ENCODE assay signal across 13 cellular contexts in genomic region chr1:153652795-153653507, GRCh38. TPM values are rescaled to one million over a fixed set of nuclear protein-coding genes. Genes with fewer than 3 reads are reported as not detected.
DNase-seq lines count a peak whose midpoint lies in the region; ATAC-seq and TF ChIP-seq lines count a peak whose summit lies in the region.
"Had no signal": no experiment of that assay in that cellular context is flagged by ENCODE, and none has a peak within 500 bp of the region (broad histone marks: within the 10 kb centered on the region; RNA-seq: fewer than 3 reads in every experiment).

No MANE protein-coding gene starts in this region.

- POLR2A ChIA-PET in OCI-LY7 (lab: Charles Lee) = interaction anchor here (0.5 to 3.2 kb wide), 4 partner anchors 9 to 174 kb away, joined by 4 to 8 read pairs (median 6); partner anchors contain the start of gene CHTOP

- CTCF ChIA-PET in OCI-LY7 (lab: Charles Lee; ENCODE audit: unreplicated experiment) = no interaction called here

- H3K36me3 ChIP-seq in OCI-LY7 (ENCODE audit: insufficient read depth, low read length) = no peaks in the 10 kb centered on the region
- H3K36me3 ChIP-seq: tibial artery had no signal

- H3K36me3 Mint-ChIP-seq in activated T-helper 17 cell treated with anti-CD3 and anti-CD28 coated beads, Interleukin-2, amount 50 U/mL, for 72 hours (ENCODE audit: low read depth) = peaks cover under 1% of the 10 kb centered on the region

- BruUV-seq in OCI-LY7 (replicated peaks; lab: Mats Ljungman, UMichigan) = no TSS peak

- no peaks in the 10 kb centered on the region for H4K20me1 ChIP-seq in OCI-LY7 (ENCODE audit: insufficient read depth, low read length)

- no peaks in the 10 kb centered on the region for H3K79me2 ChIP-seq in OCI-LY7 (ENCODE audit: insufficient read depth, low read depth, low read length)

- H3K4me1 Mint-ChIP-seq in activated T-helper 17 cell treated with anti-CD3 and anti-CD28 coated beads, Interleukin-2, amount 50 U/mL, for 72 hours = peaks cover 5% of the 10 kb centered on the region

- no peak overlapping the region for H3K4me3 ChIP-seq in OCI-LY7 (ENCODE audit: low read depth, low read length, poor library complexity, severe bottlenecking)
- H3K4me3 ChIP-seq: tibial artery had no signal

- H2AFZ ChIP-seq in OCI-LY7 (ENCODE audit: low read length) = peak overlapping the region; percentile 52; the same call in 1 of the 2 replicates

- TF ChIP-seq CTCF in OCI-LY7 (conservative IDR thresholded peaks at IDR 0.05; ENCODE audit: low read length) = no peak

- no peaks in the 10 kb centered on the region for H3K9me2 ChIP-seq in OCI-LY7 (ENCODE audit: insufficient read depth, low read length)

- ATAC-seq in activated T-helper 17 cell treated with anti-CD3 and anti-CD28 coated beads, Interleukin-2, amount 50 U/mL, for 72 hours (replicated peaks) = no peak

- DNase-seq in A172 (ENCODE audit: low spot score) = peak; percentile 46
- no peak for DNase-seq in OCI-LY7 (ENCODE audit: low spot score)
- DNase-seq in epithelial cell of prostate (ENCODE audit: low read depth, low spot score) = peak; percentile 31
- DNase-seq in lung microvascular endothelial cell (ENCODE audit: low read depth in 2 of 2) = peak; percentile 24 to 50
- DNase-seq in NCI-H1694 treated with DMSO at 0.1 percent for 48 hours (lab: John Stamatoyannopoulos, UW) = no peak
- no peak for DNase-seq in G401 (ENCODE audit: low spot score)
- DNase-seq in HT-29 (ENCODE audit: low spot score) = no peak
- DNase-seq: activated CD8-positive, alpha-beta memory T cell treated with anti-CD3 and anti-CD28 coated beads for 24 hours; anterior cingulate cortex had no signal

- H3K27ac Mint-ChIP-seq in activated T-helper 17 cell treated with anti-CD3 and anti-CD28 coated beads, Interleukin-2, amount 50 U/mL, for 72 hours = no peak overlapping the region

- peaks cover 4% of the 10 kb centered on the region for H3K4me1 ChIP-seq in OCI-LY7 (ENCODE audit: insufficient read depth, low read length, poor library complexity, severe bottlenecking)

- intact Hi-C loops in OCI-LY7 (cut with micrococcal nuclease; ENCODE audit: unreplicated experiment) = no loop called here

- no peaks in the 10 kb centered on the region for H3K27me3 Mint-ChIP-seq in activated T-helper 17 cell treated with anti-CD3 and anti-CD28 coated beads, Interleukin-2, amount 50 U/mL, for 72 hours

- in situ Hi-C loops in G401 (cut with HindIII; ENCODE audit: low sequenced_read_pairs) = no loop called here

- no peaks in the 10 kb centered on the region for H3K9me3 ChIP-seq in OCI-LY7 (ENCODE audit: low read length)
- H3K9me3 ChIP-seq: tibial artery had no signal

- no peak overlapping the region for H3K27ac ChIP-seq in OCI-LY7 (ENCODE audit: low read depth, low read length, poor library complexity, severe bottlenecking)
- peak overlapping the region; percentile 75 for H3K27ac ChIP-seq in epithelial cell of prostate

- no peaks in the 10 kb centered on the region for H3K9me3 Mint-ChIP-seq in activated T-helper 17 cell treated with anti-CD3 and anti-CD28 coated beads, Interleukin-2, amount 50 U/mL, for 72 hours

- no peak overlapping the region for H3K4me3 Mint-ChIP-seq in activated T-helper 17 cell treated with anti-CD3 and anti-CD28 coated beads, Interleukin-2, amount 50 U/mL, for 72 hours

- no peak overlapping the region for H3K4me2 ChIP-seq in OCI-LY7 (ENCODE audit: low read length)

RNA-seq across cellular contexts. Expression of gene SNAPIN, which starts 5.6 kb away (rescaled TPM):
- total RNA-seq in A172 (2014; rRNA removed; shearing (Covaris generic)) = 150 and 158 TPM in 2 replicates
- total RNA-seq in OCI-LY7 (2014; rRNA removed; shearing (Covaris generic)) = 33.2 and 44.5 TPM in 2 replicates
- total RNA-seq in OCI-LY7 (2022) = 31.1 and 33.7 TPM in 2 replicates
- 48.8 and 52.0 TPM in 2 replicates for total RNA-seq in lung microvascular endothelial cell
- total RNA-seq in activated T-helper 17 cell treated with anti-CD3 and anti-CD28 coated beads, Interleukin-2, amount 50 U/mL, for 72 hours = 10 to 100 TPM; 27.3 to 29.0 TPM
- total RNA-seq in G401 (2014; rRNA removed; shearing (Covaris generic)) = 49.8 and 58.2 TPM in 2 replicates
- total RNA-seq in HT-29 (2014; rRNA removed; shearing (Covaris generic)) = 45.5 and 46.0 TPM in 2 replicates

RNA-seq across cellular contexts. Expression of gene ILF2, which starts 17.8 kb away (rescaled TPM):
- total RNA-seq in A172 (2014; rRNA removed; shearing (Covaris generic)) = 578 and 601 TPM in 2 replicates
- total RNA-seq in OCI-LY7 (2014; rRNA removed; shearing (Covaris generic)) = 287 and 300 TPM in 2 replicates
- total RNA-seq in OCI-LY7 (2022) (319 and 334 TPM in 2 replicates), lung microvascular endothelial cell (165 and 177 TPM in 2 replicates)
- 100 to 1,000 TPM; 153 to 245 TPM for total RNA-seq in activated T-helper 17 cell treated with anti-CD3 and anti-CD28 coated beads, Interleukin-2, amount 50 U/mL, for 72 hours
- 289 and 376 TPM in 2 replicates for total RNA-seq in G401 (2014; rRNA removed; shearing (Covaris generic))
- total RNA-seq in HT-29 (2014; rRNA removed; shearing (Covaris generic)) = 144 and 159 TPM in 2 replicates

RNA-seq across cellular contexts. Expression of gene CHTOP, which starts 19.1 kb away (rescaled TPM):
- total RNA-seq in A172 (2014; rRNA removed; shearing (Covaris generic)) = 49.0 and 60.8 TPM in 2 replicates
- 70.9 and 85.3 TPM in 2 replicates for total RNA-seq in OCI-LY7 (2014; rRNA removed; shearing (Covaris generic))
- total RNA-seq in OCI-LY7 (2022) (106 and 107 TPM in 2 replicates), lung microvascular endothelial cell (15.5 and 21.0 TPM in 2 replicates)
- total RNA-seq in activated T-helper 17 cell treated with anti-CD3 and anti-CD28 coated beads, Interleukin-2, amount 50 U/mL, for 72 hours = 10 to 100 TPM; 70.6 to 88.6 TPM
- 42.5 and 66.4 TPM in 2 replicates for total RNA-seq in G401 (2014; rRNA removed; shearing (Covaris generic))
- total RNA-seq in HT-29 (2014; rRNA removed; shearing (Covaris generic)) = 63.7 and 69.4 TPM in 2 replicates

RNA-seq across cellular contexts. Expression of gene S100A1, which starts 24.7 kb away (rescaled TPM):
- total RNA-seq in A172 (2014; rRNA removed; shearing (Covaris generic)) = 0.46 and 2.8 TPM in 2 replicates
- not detected in 2 replicates for total RNA-seq in OCI-LY7 (2014; rRNA removed; shearing (Covaris generic))
- total RNA-seq in OCI-LY7 (2022) = not detected in 2 replicates
- not detected in 2 replicates for total RNA-seq in lung microvascular endothelial cell
- not detected for total RNA-seq in activated T-helper 17 cell treated with anti-CD3 and anti-CD28 coated beads, Interleukin-2, amount 50 U/mL, for 72 hours
- total RNA-seq in G401 (2014; rRNA removed; shearing (Covaris generic)) = 132 and 195 TPM in 2 replicates
- 0.15 TPM in 1 of 2 replicates, not detected in the other for total RNA-seq in HT-29 (2014; rRNA removed; shearing (Covaris generic))

RNA-seq across cellular contexts. Expression of gene NPR1, which starts 25.5 kb away (rescaled TPM):
- total RNA-seq in A172 (2014; rRNA removed; shearing (Covaris generic)) = 0.16 and 1.4 TPM in 2 replicates
- 0.03 TPM in 1 of 2 replicates, not detected in the other for total RNA-seq in OCI-LY7 (2014; rRNA removed; shearing (Covaris generic))
- total RNA-seq in OCI-LY7 (2022) (not detected in 2 replicates), lung microvascular endothelial cell (5.9 and 17.3 TPM in 2 replicates)
- under 1 TPM in 1 of 2 donors, not detected in 1; 0.19 TPM for total RNA-seq in activated T-helper 17 cell treated with anti-CD3 and anti-CD28 coated beads, Interleukin-2, amount 50 U/mL, for 72 hours
- 0.12 TPM in 1 of 2 replicates, not detected in the other for total RNA-seq in G401 (2014; rRNA removed; shearing (Covaris generic))
- total RNA-seq in HT-29 (2014; rRNA removed; shearing (Covaris generic)) = not detected in 2 replicates
- total RNA-seq: myocyte, SK-MEL-5 had no signal

Comparison
In these comparisons a context has a peak if more than half of its experiments do, and no peak if none do; other contexts are left out.
1. DNase-seq: peak in A172 (single experiment), epithelial cell of prostate (single experiment) and lung microvascular endothelial cell (2 of 2); none in OCI-LY7 (single experiment), NCI-H1694 treated with DMSO at 0.1 percent for 48 hours (single experiment), G401 (single experiment) and HT-29 (single experiment).